Comparison of ENCODE assay signal across 31 cellular contexts in genomic region chr7:20577362-20578069, GRCh38. TPM values are rescaled to one million over a fixed set of nuclear protein-coding genes. Genes with fewer than 3 reads are reported as not detected.
DNase-seq lines count a peak whose midpoint lies in the region; ATAC-seq, FAIRE-seq and TF ChIP-seq lines count a peak whose summit lies in the region.
"Had no signal": no experiment of that assay in that cellular context is flagged by ENCODE, and none has a peak within 500 bp of the region (broad histone marks: within the 10 kb centered on the region; RNA-seq: fewer than 3 reads in every experiment).

No MANE protein-coding gene starts in this region.

- ATAC-seq in Right ventricle myocardium superior (ENCODE audit: poor library complexity) (peak; percentile 36), GM21619 (IDR thresholded peaks at IDR 0.05; ENCODE audit: unreplicated experiment) (no peak)
- ATAC-seq: activated CD8-positive, alpha-beta T cell treated with anti-CD3 and anti-CD28 coated beads, Interleukin-2, amount 10 ng/mL, durations not matched to agents 7 days and 5 days; CD8-positive, alpha-beta T cell; stimulated activated memory B cell treated with anti-CD40 and anti-IgM and Interleukin-4, amounts not matched to agents 10 μg/mL and 1 μg/mL and 100 μg/mL, for 72 hours had no signal

- FAIRE-seq in small intestine (lab: Jason Lieb, UNC), result no peak
- FAIRE-seq: TTC549 had no signal

- H3K4me3 ChIP-seq in right atrium auricular region (no peak overlapping the region), SK-N-MC (0 out of 2 replicates have a peak overlapping the region, but pooled peaks have one; percentile 10), fibroblast of the aortic adventitia (ENCODE audit: low read depth, low read length) (no peak overlapping the region), small intestine (ENCODE audit: low read depth in 1 of 2, low read length in 2 of 2) (no peak overlapping the region)
- H3K4me3 ChIP-seq: spleen had no signal

- intact Hi-C loops in Right ventricle myocardium superior (cut with DNase I), result no loop called here

- H3K9ac ChIP-seq in SK-N-MC (ENCODE audit: insufficient read length), result peak overlapping the region; percentile 38

- H3K27me3 ChIP-seq in right atrium auricular region, result no peaks in the 10 kb centered on the region
- H3K27me3 ChIP-seq in small intestine (ENCODE audit: control insufficient read depth in 2 of 2, insufficient read depth in 2 of 2, low read length in 2 of 2), result no peaks in the 10 kb centered on the region
- H3K27me3 ChIP-seq: spleen had no signal

- H3K36me3 ChIP-seq in right atrium auricular region (no peaks in the 10 kb centered on the region), SK-N-MC (ENCODE audit: insufficient read depth, low read length) (no peaks in the 10 kb centered on the region), small intestine (ENCODE audit: control insufficient read depth in 2 of 2, insufficient read depth in 2 of 2, low read length in 2 of 2) (no peaks in the 10 kb centered on the region)
- H3K36me3 ChIP-seq: spleen had no signal

- TF ChIP-seq CTCF in right atrium auricular region (IDR thresholded peaks at IDR 0.05), result no peak
- no peak for TF ChIP-seq CTCF in fibroblast of the aortic adventitia (IDR thresholded peaks at IDR 0.05; ENCODE audit: insufficient read depth, low read length)

- 30 to 39% (median 38%) methylated on average over 3 of the region's 3 CpGs for WGBS in small intestine, 3 donors

- no peak overlapping the region for H3K27ac ChIP-seq in right atrium auricular region
- H3K27ac ChIP-seq in SK-N-MC, result 0 out of 2 replicates have a peak overlapping the region, but pooled peaks have one; percentile 7
- H3K27ac ChIP-seq in small intestine (ENCODE audit: low read depth in 1 of 2, low read length in 1 of 2), result no peak overlapping the region
- H3K27ac ChIP-seq: spleen had no signal

- DNase-seq in Right ventricle myocardium superior (no peak), right atrium auricular region (ENCODE audit: low spot score) (no peak), SK-N-MC (ENCODE audit: low read depth, low spot score) (no peak), fibroblast of the aortic adventitia (ENCODE audit: low read depth) (peak; percentile 62), small intestine (peak; percentile 4), NCI-H748 (lab: John Stamatoyannopoulos, UW; ENCODE audit: unreplicated experiment) (no peak), retina (no peak)
- DNase-seq: 8988T; activated CD8-positive, alpha-beta T cell treated with anti-CD3 and anti-CD28 coated beads, Interleukin-2, amount 10 ng/mL, durations not matched to agents 7 days and 5 days; activated gamma-delta T cell; AML-193; CD8-positive, alpha-beta T cell; effector memory CD4-positive, alpha-beta T cell; mammary epithelial cell; NCI-H1092; NCI-H1930; NCI-H748 treated with DMSO at 0.1 percent for 48 hours; nucleus accumbens; SIG-M5; spleen; stimulated activated CD4-positive, alpha-beta T cell treated with anti-CD3 and anti-CD28 coated beads, Interleukin-4, amount 100 ng/mL, for 1 hour; T-helper 1 cell had no signal

- H3K4me1 ChIP-seq in right atrium auricular region (peaks cover 0 to 12% of the 10 kb centered on the region in 2 donors), small intestine (ENCODE audit: control insufficient read depth in 2 of 2, insufficient read depth in 1 of 2, low read depth in 1 of 2, low read length in 1 of 2) (no peaks in the 10 kb centered on the region)
- H3K4me1 ChIP-seq: spleen had no signal

- H3K9me3 ChIP-seq in right atrium auricular region (no peaks in the 10 kb centered on the region), SK-N-MC (ENCODE audit: low read depth, low read length) (no peaks in the 10 kb centered on the region), small intestine (ENCODE audit: control insufficient read depth, low read depth) (no peaks in the 10 kb centered on the region)
- H3K9me3 ChIP-seq: spleen had no signal

RNA-seq across cellular contexts. Expression of gene ABCB5, which starts 38.0 kb away (rescaled TPM):
- total RNA-seq in Right ventricle myocardium superior, result not detected
- total RNA-seq in right atrium auricular region, result not detected
- total RNA-seq in fibroblast of the aortic adventitia (ENCODE audit: low replicate concordance), result 1.9 TPM in 1 of 2 replicates, not detected in the other
- polyA plus RNA-seq in small intestine, result not detected
- total RNA-seq: activated CD8-positive, alpha-beta T cell treated with anti-CD3 and anti-CD28 coated beads, Interleukin-2, amount 10 ng/mL, durations not matched to agents 7 days and 5 days; CD8-positive, alpha-beta T cell; chondrocyte; glomerular endothelial cell; pulmonary artery endothelial cell; temporal lobe; urinary bladder had no signal
- polyA plus RNA-seq: esophagus, mammary epithelial cell, spleen, urinary bladder had no signal

Comparison
In these comparisons a context has a peak if more than half of its experiments do, and no peak if none do; other contexts are left out.
1. DNase-seq: peak in fibroblast of the aortic adventitia (single experiment) and small intestine (single experiment); none in Right ventricle myocardium superior (single experiment), right atrium auricular region (single experiment), SK-N-MC (single experiment), NCI-H748 (single experiment) and retina (single experiment).